15 cellular contexts compared by ENCODE assay signal in genomic region chr11:46009647-46010046, GRCh38.
DNase-seq lines count a peak whose midpoint lies in the region; ATAC-seq, FAIRE-seq and TF ChIP-seq lines count a peak whose summit lies in the region.
"Had no signal": no experiment of that assay in that cellular context is flagged by ENCODE, and none has a peak within 500 bp of the region (broad histone marks: within the 10 kb centered on the region; RNA-seq: fewer than 3 reads in every experiment).

No MANE protein-coding gene starts in this region.

- H3K27ac ChIP-seq in mesenchymal stem cell (ENCODE audit: low read length, poor library complexity, severe bottlenecking): no peak overlapping the region
- H3K27ac ChIP-seq in psoas muscle: no peak overlapping the region

- no peak for TF ChIP-seq CTCF in AG10803 (conservative IDR thresholded peaks at IDR 0.05; ENCODE audit: low read length)
- TF ChIP-seq CTCF in bronchial epithelial cell (IDR thresholded peaks at IDR 0.05; ENCODE audit: insufficient read depth, low read length, severe bottlenecking): no peak
- TF ChIP-seq CTCF in psoas muscle (IDR thresholded peaks at IDR 0.05): no peak

- H3K36me3 ChIP-seq in bronchial epithelial cell (ENCODE audit: control insufficient read depth, insufficient read depth, low read length): no peaks in the 10 kb centered on the region
- H3K36me3 ChIP-seq in mesenchymal stem cell (ENCODE audit: control insufficient read depth in 1 of 2, insufficient read depth in 2 of 2, low read depth in 1 of 2, low read length in 2 of 2): peaks cover 0 to 7% of the 10 kb centered on the region in 2 experiments
- H3K36me3 ChIP-seq in psoas muscle (ENCODE audit: insufficient read depth in 1 of 2, low read depth in 1 of 2): no peaks in the 10 kb centered on the region

- H3K18ac ChIP-seq in mesenchymal stem cell (ENCODE audit: low read depth in 1 of 2, low read length in 2 of 2): no peak overlapping the region

- H3K27me3 ChIP-seq in bronchial epithelial cell (ENCODE audit: control insufficient read depth, insufficient read depth, low read length) (no peaks in the 10 kb centered on the region), mesenchymal stem cell (ENCODE audit: control insufficient read depth in 1 of 2, insufficient read depth in 1 of 2, low read length in 2 of 2) (no peaks in the 10 kb centered on the region), psoas muscle (ENCODE audit: insufficient read depth in 3 of 3, low read length in 2 of 3) (no peaks in the 10 kb centered on the region)

- no peak overlapping the region for H2AFZ ChIP-seq in mesenchymal stem cell (ENCODE audit: low read depth, low read length)

- H3K14ac ChIP-seq in mesenchymal stem cell (ENCODE audit: low read length in 2 of 2): no peak overlapping the region

- no peak overlapping the region for H4K91ac ChIP-seq in mesenchymal stem cell (ENCODE audit: low read length)

- FAIRE-seq in bronchial epithelial cell (lab: Jason Lieb, UNC): no peak

- WGBS in mesenchymal stem cell: 100% methylated on average over 1 of the region's 2 CpGs
- WGBS in psoas muscle, 3 donors: 58 to 75% (median 60%) methylated on average over 2 of the region's 2 CpGs

- DNase-seq in AG10803 (ENCODE audit: low read depth) (peak; percentile 69), GM04503 (ENCODE audit: low read depth) (peak; percentile 21), bronchial epithelial cell (ENCODE audit: low read depth) (peak; percentile 44), mesenchymal stem cell (no peak), psoas muscle (no peak)
- DNase-seq: ACHN, GF-D8, H9, NCI-H1092, NCI-H1694, NCI-H345 had no signal

- H3K9me3 ChIP-seq in mesenchymal stem cell (ENCODE audit: control insufficient read depth, low read length): no peaks in the 10 kb centered on the region
- H3K9me3 ChIP-seq in psoas muscle: no peaks in the 10 kb centered on the region

- H3K4me2 ChIP-seq in mesenchymal stem cell (ENCODE audit: low read length, poor library complexity, severe bottlenecking): no peak overlapping the region

- ATAC-seq in GM21737 (IDR thresholded peaks at IDR 0.05; ENCODE audit: unreplicated experiment) (no peak), GM21360 (IDR thresholded peaks at IDR 0.05; ENCODE audit: unreplicated experiment) (no peak), psoas muscle (no peak)
- ATAC-seq: Panc1, Right ventricle myocardium inferior had no signal

- intact Hi-C loops in psoas muscle (cut with DNase I): loop anchor here in 1 of 2 donors (5.0 kb wide), 1 partner anchor 137 kb away; no protein-coding TSS in a partner anchor

- peaks cover 13% of the 10 kb centered on the region for H3K79me1 ChIP-seq in mesenchymal stem cell (replicated peaks; ENCODE audit: low read length, poor library complexity, severe bottlenecking)

- peak overlapping the region; percentile 45 for H3K9ac ChIP-seq in mesenchymal stem cell (ENCODE audit: low read length)

- H3K23ac ChIP-seq in mesenchymal stem cell (ENCODE audit: low read length in 2 of 2): no peak overlapping the region

- H2BK120ac ChIP-seq in mesenchymal stem cell (ENCODE audit: low read depth, low read length): no peak overlapping the region

- H2BK15ac ChIP-seq in mesenchymal stem cell (ENCODE audit: low read depth, poor library complexity, severe bottlenecking): no peak overlapping the region

- H3K4me3 ChIP-seq in AG10803 (ENCODE audit: low read length) (no peak overlapping the region), bronchial epithelial cell (ENCODE audit: low read depth, low read length) (no peak overlapping the region), mesenchymal stem cell (ENCODE audit: insufficient read depth in 1 of 2, low read depth in 1 of 2, low read length in 2 of 2) (no peak overlapping the region), psoas muscle (no peak overlapping the region)

- H2AK5ac ChIP-seq in mesenchymal stem cell (ENCODE audit: low read length, severe bottlenecking): no peak overlapping the region

- H3K4ac ChIP-seq in mesenchymal stem cell (ENCODE audit: low read depth in 1 of 2, low read length in 2 of 2): no peak overlapping the region

- H4K8ac ChIP-seq in mesenchymal stem cell (ENCODE audit: low read length): no peak overlapping the region

- H2BK12ac ChIP-seq in mesenchymal stem cell (ENCODE audit: low read length in 2 of 2): no peak overlapping the region

- no peaks in the 10 kb centered on the region for H3K4me1 ChIP-seq in mesenchymal stem cell (ENCODE audit: control insufficient read depth, insufficient read depth, low read depth, low read length)
- H3K4me1 ChIP-seq in psoas muscle: no peaks in the 10 kb centered on the region

- H2BK5ac ChIP-seq in mesenchymal stem cell (ENCODE audit: low read depth, low read length, poor library complexity, severe bottlenecking): no peak overlapping the region

Comparison
In these comparisons a context has a peak if more than half of its experiments do, and no peak if none do; other contexts are left out.
1. DNase-seq: peak in AG10803 (single experiment), GM04503 (single experiment) and bronchial epithelial cell (single experiment); none in mesenchymal stem cell (single experiment) and psoas muscle (0 of 2).